ENCODE assay signal across 31 cellular contexts in the genomic region with DNA sequence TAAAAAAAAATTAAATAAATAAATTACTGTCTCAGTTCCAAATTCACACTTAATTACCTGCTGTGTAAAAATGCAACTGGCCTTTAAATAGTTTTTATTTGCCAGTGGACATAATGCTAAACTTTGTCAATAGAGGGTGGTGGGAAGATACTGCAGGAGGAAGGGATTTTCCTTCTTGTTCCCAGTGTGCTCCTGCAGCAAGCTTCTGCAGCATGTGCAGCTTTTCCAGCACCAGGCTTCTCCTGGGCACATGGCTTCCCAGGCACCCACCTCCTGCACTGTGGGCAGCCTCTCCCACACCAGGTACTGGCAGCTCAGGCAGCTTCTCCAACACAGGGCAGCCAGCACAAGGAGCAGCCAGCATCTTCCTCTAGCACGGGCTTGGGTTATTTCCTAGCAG.
"Had no signal": no experiment of that assay in that cellular context is flagged by ENCODE, and none has a peak within 500 bp of the region (broad histone marks: within the 10 kb centered on the region; RNA-seq: fewer than 3 reads in every experiment).

No MANE protein-coding gene starts in this region.

- H3K9me3 ChIP-seq: heart right ventricle, right atrium auricular region, stomach, thyroid gland, upper lobe of left lung, vagina had no signal

- H3K4me1 ChIP-seq: heart right ventricle, right atrium auricular region, stomach, thyroid gland, upper lobe of left lung, vagina had no signal

- DNase-seq: activated CD4-positive, alpha-beta memory T cell treated with anti-CD3 and anti-CD28 coated beads for 36 hours; activated CD4-positive, alpha-beta T cell treated with anti-CD3 and anti-CD28 coated beads, Interleukin-2, amount 10 ng/mL, durations not matched to agents 24 days and 14 days; activated CD4-positive, CD25-positive, alpha-beta regulatory T cell treated with anti-CD3 and anti-CD28 coated beads, Interleukin-2, amount 50 U/mL, for 72 hours; activated CD8-positive, alpha-beta memory T cell treated with anti-CD3 and anti-CD28 coated beads, Interleukin-2, amount 50 U/mL, for 4 hours; activated gamma-delta T cell; activated naive CD4-positive, alpha-beta T cell treated with anti-CD3 and anti-CD28 coated beads, Interleukin-2, amount 10 ng/mL, durations not matched to agents 7 days and 5 days; activated naive CD8-positive, alpha-beta T cell treated with anti-CD3 and anti-CD28 coated beads, Interleukin-2, amount 10 ng/mL, durations not matched to agents 7 days and 5 days; activated T-cell treated with anti-CD3 and anti-CD28 coated beads, Interleukin-2, amount 50 U/mL, for 1 hour; brain microvascular endothelial cell; caudate nucleus; cortex of kidney; foreskin fibroblast; heart right ventricle; midbrain; naive thymus-derived CD4-positive, alpha-beta T cell; occipital lobe; stimulated activated CD4-positive, alpha-beta T cell treated with anti-CD3 and anti-CD28 coated beads, Interleukin-1b, Interleukin-23, amount 100 ng/mL, for 48 hours; stimulated activated CD4-positive, alpha-beta T cell treated with anti-CD3 and anti-CD28 coated beads, Interleukin-4, amount 100 ng/mL, for 4 hours; stimulated activated CD8-positive, alpha-beta memory T cell treated with anti-CD3 and anti-CD28 coated beads, Interleukin-4, amount 100 ng/mL, for 48 hours; stimulated activated naive B cell treated with anti-CD40 and anti-IgM and Interleukin-4, amounts not matched to agents 10 μg/mL and 1 μg/mL and 100 μg/mL, for 72 hours; stomach; thyroid gland; WERI-Rb-1 had no signal

- ATAC-seq: esophagus mucosa; heart right ventricle; naive thymus-derived CD4-positive, alpha-beta T cell; stimulated activated naive B cell treated with anti-CD40 and anti-IgM and Interleukin-4, amounts not matched to agents 10 μg/mL and 1 μg/mL and 100 μg/mL, for 72 hours had no signal

- H3K4me3 Mint-ChIP-seq: activated CD4-positive, alpha-beta memory T cell treated with anti-CD3 and anti-CD28 coated beads for 36 hours; activated CD4-positive, alpha-beta T cell treated with anti-CD3 and anti-CD28 coated beads, Interleukin-2, amount 10 ng/mL, durations not matched to agents 24 days and 14 days; activated naive CD4-positive, alpha-beta T cell treated with anti-CD3 and anti-CD28 coated beads, Interleukin-2, amount 10 ng/mL, durations not matched to agents 7 days and 5 days; activated naive CD8-positive, alpha-beta T cell treated with anti-CD3 and anti-CD28 coated beads, Interleukin-2, amount 10 ng/mL, durations not matched to agents 7 days and 5 days; memory B cell; naive thymus-derived CD4-positive, alpha-beta T cell; stimulated activated naive B cell treated with anti-CD40 and anti-IgM and Interleukin-4, amounts not matched to agents 10 μg/mL and 1 μg/mL and 100 μg/mL, for 72 hours had no signal

- FAIRE-seq: astrocyte, TTC549 had no signal

- H3K27ac ChIP-seq: brain microvascular endothelial cell, heart right ventricle, right atrium auricular region, stomach, thyroid gland, upper lobe of left lung, vagina, WERI-Rb-1 had no signal

- H3K4me2 ChIP-seq: smooth muscle cell had no signal

- H3K4me3 ChIP-seq: heart right ventricle, right atrium auricular region, smooth muscle cell, stomach, thyroid gland, upper lobe of left lung, vagina had no signal

- H3K27me3 ChIP-seq: brain microvascular endothelial cell, right atrium auricular region, stomach, thyroid gland, upper lobe of left lung, vagina had no signal

- H3K36me3 ChIP-seq: brain microvascular endothelial cell, heart right ventricle, right atrium auricular region, stomach, thyroid gland, upper lobe of left lung, vagina, WERI-Rb-1 had no signal

- H3K27ac Mint-ChIP-seq: activated CD4-positive, alpha-beta memory T cell treated with anti-CD3 and anti-CD28 coated beads for 36 hours; activated CD4-positive, alpha-beta T cell treated with anti-CD3 and anti-CD28 coated beads, Interleukin-2, amount 10 ng/mL, durations not matched to agents 24 days and 14 days; activated naive CD4-positive, alpha-beta T cell treated with anti-CD3 and anti-CD28 coated beads, Interleukin-2, amount 10 ng/mL, durations not matched to agents 7 days and 5 days; memory B cell; naive thymus-derived CD4-positive, alpha-beta T cell; stimulated activated naive B cell treated with anti-CD40 and anti-IgM and Interleukin-4, amounts not matched to agents 10 μg/mL and 1 μg/mL and 100 μg/mL, for 72 hours had no signal

- H3K4me1 Mint-ChIP-seq: activated CD4-positive, alpha-beta T cell treated with anti-CD3 and anti-CD28 coated beads, Interleukin-2, amount 10 ng/mL, durations not matched to agents 24 days and 14 days; activated naive CD4-positive, alpha-beta T cell treated with anti-CD3 and anti-CD28 coated beads, Interleukin-2, amount 10 ng/mL, durations not matched to agents 7 days and 5 days; activated naive CD8-positive, alpha-beta T cell treated with anti-CD3 and anti-CD28 coated beads, Interleukin-2, amount 10 ng/mL, durations not matched to agents 7 days and 5 days had no signal

- H3K9me3 Mint-ChIP-seq: activated CD4-positive, alpha-beta memory T cell treated with anti-CD3 and anti-CD28 coated beads for 36 hours; activated CD4-positive, alpha-beta T cell treated with anti-CD3 and anti-CD28 coated beads, Interleukin-2, amount 10 ng/mL, durations not matched to agents 24 days and 14 days; activated naive CD4-positive, alpha-beta T cell treated with anti-CD3 and anti-CD28 coated beads, Interleukin-2, amount 10 ng/mL, durations not matched to agents 7 days and 5 days; activated naive CD8-positive, alpha-beta T cell treated with anti-CD3 and anti-CD28 coated beads, Interleukin-2, amount 10 ng/mL, durations not matched to agents 7 days and 5 days; memory B cell; stimulated activated naive B cell treated with anti-CD40 and anti-IgM and Interleukin-4, amounts not matched to agents 10 μg/mL and 1 μg/mL and 100 μg/mL, for 72 hours had no signal

- H3K36me3 Mint-ChIP-seq: activated CD4-positive, alpha-beta memory T cell treated with anti-CD3 and anti-CD28 coated beads for 36 hours; activated naive CD4-positive, alpha-beta T cell treated with anti-CD3 and anti-CD28 coated beads, Interleukin-2, amount 10 ng/mL, durations not matched to agents 7 days and 5 days; activated naive CD8-positive, alpha-beta T cell treated with anti-CD3 and anti-CD28 coated beads, Interleukin-2, amount 10 ng/mL, durations not matched to agents 7 days and 5 days; memory B cell; naive thymus-derived CD4-positive, alpha-beta T cell; stimulated activated naive B cell treated with anti-CD40 and anti-IgM and Interleukin-4, amounts not matched to agents 10 μg/mL and 1 μg/mL and 100 μg/mL, for 72 hours had no signal
